ENCODE assay signal across 1 cellular context in the genomic region with DNA sequence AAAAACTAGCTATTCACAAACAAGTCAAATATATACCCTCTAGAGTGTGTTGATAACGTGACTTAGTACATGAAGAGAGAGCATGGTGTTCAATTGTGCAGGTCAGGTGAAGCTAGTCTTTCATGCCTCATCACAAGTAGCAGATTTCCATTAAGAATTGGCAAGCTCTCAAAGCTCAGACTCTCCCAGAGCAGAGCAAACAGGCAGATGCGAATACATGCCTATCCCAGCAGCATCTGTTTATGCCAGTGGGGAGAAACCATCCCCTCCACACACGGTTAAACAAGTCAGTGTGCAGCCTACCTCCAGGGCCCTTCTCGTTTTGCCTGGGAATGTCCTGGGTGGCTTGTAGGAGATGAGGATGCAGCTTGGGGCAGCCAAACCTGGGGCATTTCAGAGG.
TF ChIP-seq lines count a peak whose summit lies in the region.

No MANE protein-coding gene starts in this region.

TF ChIP-seq in SK-N-SH treated with all-trans-retinoic acid at 6 μM for 48 hours, 23 proteins besides CTCF, POLR2A, EP300 and RAD21 (continued from another document):
- no peak for TF ChIP-seq TSHZ2 (CRISPR knock-in tag; IDR thresholded peaks at IDR 0.05)
- TF ChIP-seq ESRRG (CRISPR knock-in tag; IDR thresholded peaks at IDR 0.05), result no peak
- TF ChIP-seq ISL1 (CRISPR knock-in tag; IDR thresholded peaks at IDR 0.05), result no peak
